ENCODE assay signal across 29 cellular contexts in the genomic region with DNA sequence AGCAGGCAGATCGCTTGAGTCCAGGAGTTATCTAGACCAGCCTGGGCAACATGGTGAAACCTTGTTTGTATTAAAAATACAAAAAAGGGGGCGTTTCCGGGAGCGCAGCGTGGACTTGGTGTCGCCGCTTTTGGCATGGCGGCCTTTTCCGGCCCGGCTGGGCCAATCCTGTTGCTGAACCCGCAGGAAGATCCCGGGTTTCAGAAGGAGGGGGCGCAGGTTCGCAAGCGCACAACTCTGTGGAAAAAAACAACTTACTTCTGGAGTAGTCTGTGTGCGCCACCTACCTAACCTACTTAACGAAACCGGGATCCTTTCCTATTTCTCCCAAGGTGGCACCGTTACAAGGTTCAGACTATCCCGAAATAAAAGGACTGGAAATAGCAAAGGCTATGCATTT.
"Had no signal": no experiment of that assay in that cellular context is flagged by ENCODE, and none has a peak within 500 bp of the region (broad histone marks: within the 10 kb centered on the region; RNA-seq: fewer than 3 reads in every experiment).

No MANE protein-coding gene starts in this region.

- H3K4me1 ChIP-seq: Peyer's patch, SJSA1 had no signal

- H3K27me3 ChIP-seq: brain microvascular endothelial cell, Peyer's patch had no signal

- ATAC-seq: activated CD4-positive, alpha-beta T cell treated with anti-CD3 and anti-CD28 coated beads for 36 hours; activated CD4-positive, CD25-positive, alpha-beta regulatory T cell treated with anti-CD3 and anti-CD28 coated beads, Interleukin-2, amount 50 U/mL, for 24 hours; activated T-cell treated with anti-CD3 and anti-CD28 coated beads, Interleukin-2, amount 50 U/mL, for 72 hours; activated T-helper 17 cell treated with anti-CD3 and anti-CD28 coated beads, Interleukin-2, amount 50 U/mL, for 72 hours; PC-3 had no signal

- H3K4me3 ChIP-seq: Peyer's patch, SJSA1 had no signal

- H3K9me3 ChIP-seq: Peyer's patch, SJSA1, SK-N-SH had no signal

- H3K36me3 ChIP-seq: brain microvascular endothelial cell, Peyer's patch, SJSA1 had no signal

- H3K27ac ChIP-seq: brain microvascular endothelial cell, KMS-11, Peyer's patch, SJSA1 had no signal

- H3K4me2 ChIP-seq: KMS-11, SK-N-SH had no signal

- DNase-seq: activated CD4-positive, alpha-beta memory T cell treated with anti-CD3 and anti-CD28 coated beads for 36 hours; activated CD4-positive, alpha-beta T cell treated with anti-CD3 and anti-CD28 coated beads for 36 hours; activated CD4-positive, alpha-beta T cell treated with anti-CD3 and anti-CD28 coated beads, Interleukin-2, amount 10 ng/mL, durations not matched to agents 7 days and 5 days; activated CD8-positive, alpha-beta memory T cell treated with anti-CD3 and anti-CD28 coated beads, Interleukin-2, amount 50 U/mL, for 48 hours; activated effector memory CD4-positive, alpha-beta T cell treated with anti-CD3 and anti-CD28 coated beads, Interleukin-2, amount 50 U/mL, for 16 hours; activated naive CD4-positive, alpha-beta T cell; activated naive CD4-positive, alpha-beta T cell treated with anti-CD3 and anti-CD28 coated beads, Interleukin-2, amount 50 U/mL, for 16 hours; activated naive CD8-positive, alpha-beta T cell treated with anti-CD3 and anti-CD28 coated beads for 36 hours; activated T-cell treated with anti-CD3 and anti-CD28 coated beads, Interleukin-2, amount 50 U/mL, for 72 hours; amniotic stem cell; aorta; brain microvascular endothelial cell; MM.1S; MV-4-11; NCI-H1092; NCI-H1436 treated with DMSO at 0.1 percent for 48 hours; NCI-H1694 treated with DMSO at 0.1 percent for 48 hours; NCI-H2029; NCI-H345; NCI-H524 treated with DMSO at 0.1 percent for 48 hours; PC-3; Peyer's patch; RPMI8226; SHP77 treated with DMSO at 0.1 percent for 48 hours; SK-N-SH had no signal

- H3K9ac ChIP-seq: KMS-11, SK-N-SH had no signal
